ENCODE assay signal across 8 cellular contexts in genomic region chr17:75876938-75877751, GRCh38. TPM values are rescaled to one million over a fixed set of nuclear protein-coding genes. Genes with fewer than 3 reads are reported as not detected.
A peak's percentile ranks its signal among the peaks of the same experiment; 100 is the strongest.
DNase-seq lines count a peak whose midpoint lies in the region; ATAC-seq and TF ChIP-seq lines count a peak whose summit lies in the region.

No MANE protein-coding gene starts in this region.

- TF ChIP-seq CTCF in AG04449 (IDR thresholded peaks at IDR 0.05; ENCODE audit: insufficient read depth, low read length, missing control alignments) (peak; percentile 8), chondrocyte (IDR thresholded peaks at IDR 0.05) (no peak), kidney epithelial cell (IDR thresholded peaks at IDR 0.05; ENCODE audit: insufficient read depth, low read length, poor library complexity, severe bottlenecking) (peak; percentile 10)

- peak; percentile 73 for DNase-seq in AG04449 (ENCODE audit: low read depth, low spot score)
- DNase-seq in SK-MEL-5 (ENCODE audit: low read depth, low spot score), result peak; percentile 85
- DNase-seq in chondrocyte (ENCODE audit: low spot score), result peak; percentile 95
- DNase-seq in kidney epithelial cell (ENCODE audit: low read depth), result peak; percentile 74
- no peak for DNase-seq in NCI-H345 treated with DMSO at 0.1 percent for 48 hours (lab: John Stamatoyannopoulos, UW; ENCODE audit: unreplicated experiment)

- H3K27ac Mint-ChIP-seq in chondrocyte (ENCODE audit: unreplicated experiment), result peak overlapping the region; percentile 98

- H3K4me3 ChIP-seq in AG04449 (ENCODE audit: low read depth, low read length) (peak overlapping the region; percentile 57), kidney epithelial cell (ENCODE audit: low read depth, low read length) (peak overlapping the region; percentile 51), skin epidermis (peak overlapping the region; percentile 52 to 82 (median 69))

- H3K27me3 Mint-ChIP-seq in chondrocyte (ENCODE audit: low read depth), result no peaks in the 10 kb centered on the region

- no peaks in the 10 kb centered on the region for H3K9me3 Mint-ChIP-seq in chondrocyte (ENCODE audit: low read depth)

- peak overlapping the region; percentile 91 for H3K4me3 Mint-ChIP-seq in chondrocyte (ENCODE audit: unreplicated experiment)

- in situ Hi-C loops in SK-MEL-5 (cut with HindIII; ENCODE audit: low pct_unique_long_range_greater_than_20kb, low sequenced_read_pairs), result no loop called here

- ATAC-seq in GM18511 (IDR thresholded peaks at IDR 0.05; ENCODE audit: unreplicated experiment) (peak; percentile 25), GM21515 (IDR thresholded peaks at IDR 0.05; ENCODE audit: unreplicated experiment) (no peak)

- CTCF ChIA-PET in AG04449 (lab: Yijun Ruan, JAX), result interaction anchor here (0.6 to 3.5 kb wide), 17 partner anchors 8 to 130 kb away, joined by 3 to 32 read pairs (median 7); partner anchors contain the start of genes GALK1, TRIM65 and WBP2

- POLR2A ChIA-PET in AG04449 (lab: Yijun Ruan, JAX), result interaction anchor here (0.7 to 1.6 kb wide), 5 partner anchors 12 to 112 kb away, joined by 3 to 9 read pairs (median 4); partner anchors contain the start of genes GALK1, MRPL38 and WBP2

- no peaks in the 10 kb centered on the region for H3K27me3 ChIP-seq in kidney epithelial cell (ENCODE audit: control insufficient read depth, insufficient read depth, low read length)

- peak overlapping the region; percentile 73 to 99 (median 94) for H3K27ac ChIP-seq in skin epidermis

- no peaks in the 10 kb centered on the region for H3K36me3 ChIP-seq in kidney epithelial cell (ENCODE audit: control insufficient read depth, insufficient read depth, low read length)

- peaks cover 55% of the 10 kb centered on the region for H3K4me1 Mint-ChIP-seq in chondrocyte (ENCODE audit: low read depth)

- peaks cover 3% of the 10 kb centered on the region for H3K36me3 Mint-ChIP-seq in chondrocyte (ENCODE audit: low read depth)

RNA-seq across cellular contexts. Expression of gene TRIM47, which starts 1.2 kb away (rescaled TPM):
- 7.3 and 8.1 TPM in 2 replicates for total RNA-seq in SK-MEL-5 (2014; rRNA removed; shearing (Covaris generic))
- 15.1 and 19.4 TPM in 2 replicates for polyA plus RNA-seq in SK-MEL-5 (2015; cell fraction: cytosol; rRNA removed)
- 17.8 and 28.5 TPM in 2 replicates for polyA plus RNA-seq in SK-MEL-5 (2015; cell fraction: nucleus; rRNA removed)
- total RNA-seq in chondrocyte (33.9 to 50.6 TPM (median 46.3 TPM) in 3 replicates), kidney epithelial cell (56.5 and 75.8 TPM in 2 replicates)

RNA-seq across cellular contexts. Expression of gene TRIM65, which starts 19.6 kb away (rescaled TPM):
- 53.5 and 56.5 TPM in 2 replicates for total RNA-seq in SK-MEL-5 (2014; rRNA removed; shearing (Covaris generic))
- polyA plus RNA-seq in SK-MEL-5 (2015; cell fraction: cytosol; rRNA removed), result 71.7 and 103 TPM in 2 replicates
- 67.5 and 73.8 TPM in 2 replicates for polyA plus RNA-seq in SK-MEL-5 (2015; cell fraction: nucleus; rRNA removed)
- total RNA-seq in chondrocyte (25.2 to 27.1 TPM (median 27.0 TPM) in 3 replicates), kidney epithelial cell (22.7 and 31.8 TPM in 2 replicates)

RNA-seq across cellular contexts. Expression of gene WBP2, which starts 22.0 kb away (rescaled TPM):
- total RNA-seq in SK-MEL-5 (2014; rRNA removed; shearing (Covaris generic)), result 49.5 and 67.9 TPM in 2 replicates
- polyA plus RNA-seq in SK-MEL-5 (2015; cell fraction: cytosol; rRNA removed), result 214 and 237 TPM in 2 replicates
- polyA plus RNA-seq in SK-MEL-5 (2015; cell fraction: nucleus; rRNA removed), result 179 and 186 TPM in 2 replicates
- 45.0 to 62.5 TPM (median 56.5 TPM) in 3 replicates for total RNA-seq in chondrocyte
- 93.3 and 105 TPM in 2 replicates for total RNA-seq in kidney epithelial cell

RNA-seq across cellular contexts. Expression of gene MRPL38, which starts 27.5 kb away (rescaled TPM):
- total RNA-seq in SK-MEL-5 (2014; rRNA removed; shearing (Covaris generic)), result 47.6 and 57.4 TPM in 2 replicates
- polyA plus RNA-seq in SK-MEL-5 (2015; cell fraction: cytosol; rRNA removed), result 151 and 161 TPM in 2 replicates
- polyA plus RNA-seq in SK-MEL-5 (2015; cell fraction: nucleus; rRNA removed), result 317 and 374 TPM in 2 replicates
- 47.4 to 53.3 TPM (median 49.8 TPM) in 3 replicates for total RNA-seq in chondrocyte
- 36.5 and 49.4 TPM in 2 replicates for total RNA-seq in kidney epithelial cell

RNA-seq across cellular contexts. Expression of gene UNC13D, which starts 32.9 kb away (rescaled TPM):
- total RNA-seq in SK-MEL-5 (2014; rRNA removed; shearing (Covaris generic)), result 1.3 and 1.8 TPM in 2 replicates
- polyA plus RNA-seq in SK-MEL-5 (2015; cell fraction: cytosol; rRNA removed), result 1.5 and 2.7 TPM in 2 replicates
- 2.4 and 10.2 TPM in 2 replicates for polyA plus RNA-seq in SK-MEL-5 (2015; cell fraction: nucleus; rRNA removed)
- total RNA-seq in chondrocyte (1.1 to 3.1 TPM (median 1.5 TPM) in 3 replicates), kidney epithelial cell (14.0 and 17.9 TPM in 2 replicates)
